10 cellular contexts compared by ENCODE assay signal in genomic region chr2:98461650-98462049, GRCh38. TPM values are rescaled to one million over a fixed set of nuclear protein-coding genes. Genes with fewer than 3 reads are reported as not detected.
DNase-seq lines count a peak whose midpoint lies in the region; ATAC-seq and TF ChIP-seq lines count a peak whose summit lies in the region.
"Had no signal": no experiment of that assay in that cellular context is flagged by ENCODE, and none has a peak within 500 bp of the region (broad histone marks: within the 10 kb centered on the region; RNA-seq: fewer than 3 reads in every experiment).

No MANE protein-coding gene starts in this region.

- peaks cover 73% of the 10 kb centered on the region for H3K4me1 ChIP-seq in BLaER1
- H3K4me1 ChIP-seq in prostate gland (replicated peaks): no peaks in the 10 kb centered on the region
- peaks cover 35 to 84% (median 62%) of the 10 kb centered on the region in 3 donors for H3K4me1 ChIP-seq in esophagus squamous epithelium

- no peaks in the 10 kb centered on the region for H3K9me3 Mint-ChIP-seq in activated naive CD8-positive, alpha-beta T cell (ENCODE audit: low read depth)

- H3K36me3 ChIP-seq in BLaER1: no peaks in the 10 kb centered on the region
- H3K36me3 ChIP-seq in prostate gland: no peaks in the 10 kb centered on the region
- no peaks in the 10 kb centered on the region for H3K36me3 ChIP-seq in esophagus squamous epithelium
- H3K36me3 ChIP-seq: gastroesophageal sphincter, tibial nerve had no signal

- peaks cover 68% of the 10 kb centered on the region for H4K20me1 ChIP-seq in BLaER1

- DNase-seq in GM12865 (ENCODE audit: low read depth) (peak; percentile 6), medulla oblongata (ENCODE audit: extremely low spot score) (peak; percentile 83), prostate gland (ENCODE audit: low spot score) (no peak), esophagus squamous epithelium (lab: John Stamatoyannopoulos, UW) (no peak)

- H3K27ac Mint-ChIP-seq in activated naive CD8-positive, alpha-beta T cell: peak overlapping the region; percentile 99

- H3K9me3 ChIP-seq in BLaER1: no peaks in the 10 kb centered on the region
- no peaks in the 10 kb centered on the region for H3K9me3 ChIP-seq in prostate gland
- H3K9me3 ChIP-seq in esophagus squamous epithelium: no peaks in the 10 kb centered on the region
- H3K9me3 ChIP-seq: gastroesophageal sphincter, tibial nerve had no signal

- 51% methylated on average over 6 of the region's 6 CpGs for WGBS in prostate gland
- 71 to 73% methylated on average over 5 to 6 of the region's 6 CpGs for WGBS in esophagus squamous epithelium, 2 donors

- peaks cover 2% of the 10 kb centered on the region for H3K36me3 Mint-ChIP-seq in activated naive CD8-positive, alpha-beta T cell

- H3K27ac ChIP-seq in BLaER1: no peak overlapping the region
- no peak overlapping the region for H3K27ac ChIP-seq in prostate gland
- H3K27ac ChIP-seq in esophagus squamous epithelium: peak overlapping the region in 1 of 4 donors; percentile 2
- H3K27ac ChIP-seq: tibial nerve had no signal

- no peaks in the 10 kb centered on the region for H3K27me3 Mint-ChIP-seq in activated naive CD8-positive, alpha-beta T cell

- intact Hi-C loops in prostate gland (cut with DNase I) (no loop called here), esophagus squamous epithelium (cut with DNase I) (no loop called here)

- H3K4me3 ChIP-seq in BLaER1 (no peak overlapping the region), GM12865 (ENCODE audit: low read depth, low read length) (no peak overlapping the region), prostate gland (no peak overlapping the region), esophagus squamous epithelium (no peak overlapping the region)
- H3K4me3 ChIP-seq: gastroesophageal sphincter, tibial nerve had no signal

- no peak for TF ChIP-seq CTCF in GM12865 (IDR thresholded peaks at IDR 0.05; ENCODE audit: insufficient read depth, low read depth, low read length, missing control alignments)
- no peak for TF ChIP-seq CTCF in prostate gland (IDR thresholded peaks at IDR 0.05)
- no peak for TF ChIP-seq CTCF in esophagus squamous epithelium (IDR thresholded peaks at IDR 0.05)

- H3K4me2 ChIP-seq in BLaER1: peak overlapping the region; percentile 48; the same call in 1 of the 2 replicates

- peaks cover 91% of the 10 kb centered on the region for H3K4me1 Mint-ChIP-seq in activated naive CD8-positive, alpha-beta T cell (ENCODE audit: low read depth)

- no peak overlapping the region for H3K9ac ChIP-seq in BLaER1

- no peak for ATAC-seq in GM21528 (IDR thresholded peaks at IDR 0.05; ENCODE audit: low FRiP score, unreplicated experiment)
- no peak for ATAC-seq in HG02973 (IDR thresholded peaks at IDR 0.05; ENCODE audit: unreplicated experiment)
- ATAC-seq: gastroesophageal sphincter had no signal

- no peak for TF ChIP-seq POLR2A in prostate gland (IDR thresholded peaks at IDR 0.05)
- TF ChIP-seq POLR2A in esophagus squamous epithelium (IDR thresholded peaks at IDR 0.05): no peak

- no peaks in the 10 kb centered on the region for H3K27me3 ChIP-seq in BLaER1
- H3K27me3 ChIP-seq in prostate gland (replicated peaks; ENCODE audit: insufficient read depth): no peaks in the 10 kb centered on the region
- no peaks in the 10 kb centered on the region for H3K27me3 ChIP-seq in esophagus squamous epithelium
- H3K27me3 ChIP-seq: gastroesophageal sphincter, tibial nerve had no signal

- H3K4me3 Mint-ChIP-seq in activated naive CD8-positive, alpha-beta T cell: peak overlapping the region; percentile 23

RNA-seq across cellular contexts. Expression of gene INPP4A, which starts 17.0 kb away (rescaled TPM):
- 10 to 100 TPM; 12.9 to 49.8 TPM for total RNA-seq in prostate gland
- 10 to 100 TPM in 2 of 4 donors, 1 to 10 TPM in 2; 7.4 to 17.9 (median 9.4) TPM for total RNA-seq in esophagus squamous epithelium

Comparison
In these comparisons a context has a peak if more than half of its experiments do, and no peak if none do; other contexts are left out.
1. DNase-seq: peak in GM12865 (single experiment) and medulla oblongata (single experiment); none in prostate gland (single experiment) and esophagus squamous epithelium (single experiment).